In the genomic region with DNA sequence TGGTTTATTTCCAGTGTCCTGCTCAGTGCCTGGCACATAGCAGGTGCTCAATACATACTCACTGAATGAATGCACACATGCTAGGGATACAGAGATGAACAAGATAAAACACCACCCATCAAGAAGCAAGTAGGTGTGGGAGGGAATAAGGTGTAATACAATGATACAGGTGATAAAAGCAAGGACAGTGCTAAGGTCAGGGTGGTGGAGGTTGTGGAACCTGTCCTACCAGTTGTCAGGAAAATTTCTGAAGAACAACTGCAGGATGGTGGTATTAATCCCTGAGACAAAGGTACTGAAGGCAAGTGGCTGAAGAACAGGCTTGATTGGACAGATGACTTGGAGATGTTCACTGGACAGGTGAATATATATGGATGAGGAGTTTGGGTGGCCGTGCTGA, we compare ENCODE assay signal across 9 cellular contexts. TPM values are rescaled to one million over a fixed set of nuclear protein-coding genes. Genes with fewer than 3 reads are reported as not detected.
DNase-seq lines count a peak whose midpoint lies in the region; ATAC-seq and TF ChIP-seq lines count a peak whose summit lies in the region.
"Had no signal": no experiment of that assay in that cellular context is flagged by ENCODE, and none has a peak within 500 bp of the region (broad histone marks: within the 10 kb centered on the region; RNA-seq: fewer than 3 reads in every experiment).

No MANE protein-coding gene starts in this region.

- peaks cover 22% of the 10 kb centered on the region for H3K4me1 Mint-ChIP-seq in stimulated activated naive CD8-positive, alpha-beta T cell treated with anti-CD3 and anti-CD28 coated beads, Interleukin-15, Interleukin-2, amounts not matched to agents 100 ng/mL and 50 ng/mL, for 24 hours (ENCODE audit: low read depth)
- peaks cover 24% of the 10 kb centered on the region for H3K4me1 Mint-ChIP-seq in type B pancreatic cell (ENCODE audit: unreplicated experiment)

- H3K27me3 ChIP-seq in iPS-15b (ENCODE audit: control insufficient read depth, insufficient read depth, low read length): no peaks in the 10 kb centered on the region

- peak overlapping the region; percentile 63 for H3K27ac Mint-ChIP-seq in stimulated activated naive CD8-positive, alpha-beta T cell treated with anti-CD3 and anti-CD28 coated beads, Interleukin-15, Interleukin-2, amounts not matched to agents 100 ng/mL and 50 ng/mL, for 24 hours
- H3K27ac Mint-ChIP-seq in type B pancreatic cell: peak overlapping the region; percentile 87

- H3K9ac ChIP-seq in iPS-15b (ENCODE audit: low read depth, low read length): no peak overlapping the region

- peaks cover 38% of the 10 kb centered on the region for H3K36me3 Mint-ChIP-seq in stimulated activated naive CD8-positive, alpha-beta T cell treated with anti-CD3 and anti-CD28 coated beads, Interleukin-15, Interleukin-2, amounts not matched to agents 100 ng/mL and 50 ng/mL, for 24 hours (ENCODE audit: low read depth)
- H3K36me3 Mint-ChIP-seq in type B pancreatic cell: peaks cover 21% of the 10 kb centered on the region

- H3K36me3 ChIP-seq in iPS-15b (ENCODE audit: control insufficient read depth, insufficient read depth, low read length): peaks cover 33% of the 10 kb centered on the region

- no peaks in the 10 kb centered on the region for H3K9me3 Mint-ChIP-seq in stimulated activated naive CD8-positive, alpha-beta T cell treated with anti-CD3 and anti-CD28 coated beads, Interleukin-15, Interleukin-2, amounts not matched to agents 100 ng/mL and 50 ng/mL, for 24 hours
- H3K9me3 Mint-ChIP-seq in type B pancreatic cell: no peaks in the 10 kb centered on the region

- H3K4me3 ChIP-seq in WI38 (ENCODE audit: low read depth, low read length) (peak overlapping the region; percentile 91), iPS-15b (ENCODE audit: low read depth, low read length) (peak overlapping the region; percentile 75)

- no peaks in the 10 kb centered on the region for H3K9me3 ChIP-seq in iPS-15b (ENCODE audit: control insufficient read depth, insufficient read depth, low read length)

- ATAC-seq in stimulated activated naive CD8-positive, alpha-beta T cell treated with anti-CD3 and anti-CD28 coated beads, Interleukin-15, Interleukin-2, amounts not matched to agents 100 U/mL and 50 U/mL, for 24 hours: no peak
- no peak for ATAC-seq in GM18873 (IDR thresholded peaks at IDR 0.05; ENCODE audit: low FRiP score, unreplicated experiment)
- ATAC-seq in HG02938 (IDR thresholded peaks at IDR 0.05; ENCODE audit: unreplicated experiment): no peak

- H3K27me3 Mint-ChIP-seq in stimulated activated naive CD8-positive, alpha-beta T cell treated with anti-CD3 and anti-CD28 coated beads, Interleukin-15, Interleukin-2, amounts not matched to agents 100 ng/mL and 50 ng/mL, for 24 hours: no peaks in the 10 kb centered on the region
- no peaks in the 10 kb centered on the region for H3K27me3 Mint-ChIP-seq in type B pancreatic cell

- no peak for DNase-seq in stimulated activated naive CD8-positive, alpha-beta T cell treated with anti-CD3 and anti-CD28 coated beads, Interleukin-15, Interleukin-2, amounts not matched to agents 100 U/mL and 50 U/mL, for 24 hours
- DNase-seq in type B pancreatic cell (ENCODE audit: extremely low spot score, unreplicated experiment) (no peak), D341Med (ENCODE audit: low spot score) (no peak)
- DNase-seq: aorta had no signal

- TF ChIP-seq CTCF in WI38 (IDR thresholded peaks at IDR 0.05; ENCODE audit: low read depth, low read length) (no peak), type B pancreatic cell (conservative IDR thresholded peaks at IDR 0.05) (no peak)

- peak overlapping the region; percentile 95 for H3K4me3 Mint-ChIP-seq in stimulated activated naive CD8-positive, alpha-beta T cell treated with anti-CD3 and anti-CD28 coated beads, Interleukin-15, Interleukin-2, amounts not matched to agents 100 ng/mL and 50 ng/mL, for 24 hours
- peak overlapping the region; percentile 94 for H3K4me3 Mint-ChIP-seq in type B pancreatic cell

- peaks cover 23% of the 10 kb centered on the region for H3K4me1 ChIP-seq in iPS-15b (ENCODE audit: control insufficient read depth, insufficient read depth, low read length)

RNA-seq across cellular contexts. Expression of a gene that starts 1.8 kb away (rescaled TPM):
- 44.1 and 54.9 TPM in 2 replicates for total RNA-seq in type B pancreatic cell (ENCODE audit: low replicate concordance)

RNA-seq across cellular contexts. Expression of a gene that starts 1.9 kb away (rescaled TPM):
- 11.8 and 23.0 TPM in 2 replicates for total RNA-seq in type B pancreatic cell (ENCODE audit: low replicate concordance)
